Comparison of ENCODE assay signal across 1 cellular context in the genomic region with DNA sequence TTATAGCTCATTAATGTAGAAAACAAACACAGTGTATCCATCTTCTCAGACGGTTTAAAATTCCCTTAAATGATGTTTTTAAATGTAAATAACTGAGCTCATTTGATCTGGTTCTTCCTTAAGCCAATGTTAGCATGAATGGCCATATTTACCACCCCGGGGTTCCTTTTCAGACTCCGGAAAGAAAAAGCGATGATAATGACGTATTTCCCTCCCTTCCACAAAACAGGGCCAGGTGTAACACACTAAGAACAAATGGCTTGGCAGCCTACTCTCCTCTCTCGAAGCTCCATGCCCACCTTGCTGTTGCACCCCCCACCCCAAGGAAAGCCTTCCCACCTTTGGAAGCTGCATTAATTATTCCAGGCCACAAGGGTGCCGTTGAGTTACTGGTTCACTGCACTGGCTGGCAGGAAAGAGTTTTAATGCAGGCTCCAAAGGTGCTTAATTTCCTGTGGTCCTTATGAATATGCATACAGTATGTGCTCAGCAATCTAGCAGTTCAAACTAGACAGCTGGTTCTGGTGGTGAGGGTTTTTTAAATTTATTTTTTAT.
TF ChIP-seq lines count a peak whose summit lies in the region.

No MANE protein-coding gene starts in this region.

TF ChIP-seq in GM12878, 131 proteins besides CTCF, POLR2A, EP300 and RAD21 (continued from another document):
- TF ChIP-seq, protein P1, sequence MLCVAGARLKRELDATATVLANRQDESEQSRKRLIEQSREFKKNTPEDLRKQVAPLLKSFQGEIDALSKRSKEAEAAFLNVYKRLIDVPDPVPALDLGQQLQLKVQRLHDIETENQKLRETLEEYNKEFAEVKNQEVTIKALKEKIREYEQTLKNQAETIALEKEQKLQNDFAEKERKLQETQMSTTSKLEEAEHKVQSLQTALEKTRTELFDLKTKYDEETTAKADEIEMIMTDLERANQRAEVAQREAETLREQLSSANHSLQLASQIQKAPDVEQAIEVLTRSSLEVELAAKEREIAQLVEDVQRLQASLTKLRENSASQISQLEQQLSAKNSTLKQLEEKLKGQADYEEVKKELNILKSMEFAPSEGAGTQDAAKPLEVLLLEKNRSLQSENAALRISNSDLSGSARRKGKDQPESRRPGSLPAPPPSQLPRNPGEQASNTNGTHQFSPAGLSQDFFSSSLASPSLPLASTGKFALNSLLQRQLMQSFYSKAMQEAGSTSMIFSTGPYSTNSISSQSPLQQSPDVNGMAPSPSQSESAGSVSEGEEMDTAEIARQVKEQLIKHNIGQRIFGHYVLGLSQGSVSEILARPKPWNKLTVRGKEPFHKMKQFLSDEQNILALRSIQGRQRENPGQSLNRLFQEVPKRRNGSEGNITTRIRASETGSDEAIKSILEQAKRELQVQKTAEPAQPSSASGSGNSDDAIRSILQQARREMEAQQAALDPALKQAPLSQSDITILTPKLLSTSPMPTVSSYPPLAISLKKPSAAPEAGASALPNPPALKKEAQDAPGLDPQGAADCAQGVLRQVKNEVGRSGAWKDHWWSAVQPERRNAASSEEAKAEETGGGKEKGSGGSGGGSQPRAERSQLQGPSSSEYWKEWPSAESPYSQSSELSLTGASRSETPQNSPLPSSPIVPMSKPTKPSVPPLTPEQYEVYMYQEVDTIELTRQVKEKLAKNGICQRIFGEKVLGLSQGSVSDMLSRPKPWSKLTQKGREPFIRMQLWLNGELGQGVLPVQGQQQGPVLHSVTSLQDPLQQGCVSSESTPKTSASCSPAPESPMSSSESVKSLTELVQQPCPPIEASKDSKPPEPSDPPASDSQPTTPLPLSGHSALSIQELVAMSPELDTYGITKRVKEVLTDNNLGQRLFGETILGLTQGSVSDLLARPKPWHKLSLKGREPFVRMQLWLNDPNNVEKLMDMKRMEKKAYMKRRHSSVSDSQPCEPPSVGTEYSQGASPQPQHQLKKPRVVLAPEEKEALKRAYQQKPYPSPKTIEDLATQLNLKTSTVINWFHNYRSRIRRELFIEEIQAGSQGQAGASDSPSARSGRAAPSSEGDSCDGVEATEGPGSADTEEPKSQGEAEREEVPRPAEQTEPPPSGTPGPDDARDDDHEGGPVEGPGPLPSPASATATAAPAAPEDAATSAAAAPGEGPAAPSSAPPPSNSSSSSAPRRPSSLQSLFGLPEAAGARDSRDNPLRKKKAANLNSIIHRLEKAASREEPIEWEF (IDR thresholded peaks at IDR 0.05; ENCODE audit: insufficient replicate concordance, low read depth, low read length): no peak
- TF ChIP-seq SMC3 (IDR thresholded peaks at IDR 0.05; ENCODE audit: borderline replicate concordance, low read length): 0 out of 2 replicates have a peak, but pooled peaks have one; percentile 21
- no peak for TF ChIP-seq FOS (IDR thresholded peaks at IDR 0.05; ENCODE audit: borderline replicate concordance, extremely low read depth, insufficient read length)
- TF ChIP-seq RB1 (IDR thresholded peaks at IDR 0.05; ENCODE audit: borderline replicate concordance): no peak
- TF ChIP-seq IRF3 (IDR thresholded peaks at IDR 0.05): no peak
- 0 out of 3 replicates have a peak, but pooled peaks have one; percentile 48 for TF ChIP-seq POU2F2 (IDR thresholded peaks at IDR 0.05; ENCODE audit: borderline replicate concordance, low read depth, low read length)
- TF ChIP-seq HDGF (IDR thresholded peaks at IDR 0.05): no peak
- TF ChIP-seq BACH1 (IDR thresholded peaks at IDR 0.05; ENCODE audit: borderline replicate concordance): no peak
- no peak for TF ChIP-seq FOXM1 (IDR thresholded peaks at IDR 0.05; ENCODE audit: low read depth, low read length)
- no peak for TF ChIP-seq BMI1 (IDR thresholded peaks at IDR 0.05; ENCODE audit: borderline replicate concordance)
- no peak for TF ChIP-seq ZNF217 (IDR thresholded peaks at IDR 0.05)
TF ChIP-seq in GM12878: peak in this region for 2.
